Comparison of ENCODE assay signal across 22 cellular contexts in the genomic region with DNA sequence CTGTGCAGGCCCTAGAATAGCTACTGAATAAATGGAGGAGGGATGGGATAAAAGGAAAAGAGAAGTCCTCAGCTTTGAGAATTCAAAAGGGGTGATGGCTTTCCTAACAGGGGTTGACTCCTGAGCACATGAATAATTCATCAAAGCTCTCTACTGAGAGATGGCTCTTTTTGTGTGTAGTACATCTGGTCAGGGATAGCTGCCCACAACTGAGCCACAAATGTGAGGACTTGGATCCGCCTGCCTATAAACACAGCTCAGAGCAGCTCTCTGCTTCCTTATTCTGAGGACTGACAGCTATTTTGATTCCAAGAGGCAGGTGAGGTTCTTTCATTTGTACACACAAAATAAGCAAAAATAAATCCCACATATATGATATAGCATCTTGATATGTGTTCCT.
A peak's percentile ranks its signal among the peaks of the same experiment; 100 is the strongest.
DNase-seq lines count a peak whose midpoint lies in the region; ATAC-seq, FAIRE-seq and TF ChIP-seq lines count a peak whose summit lies in the region.
"Had no signal": no experiment of that assay in that cellular context is flagged by ENCODE, and none has a peak within 500 bp of the region (broad histone marks: within the 10 kb centered on the region; RNA-seq: fewer than 3 reads in every experiment).

No MANE protein-coding gene starts in this region.

- intact Hi-C loops in left colon (cut with DNase I, micrococcal nuclease) (no loop called here), testis (cut with DNase I; ENCODE audit: low total_unique reads) (no loop called here)

- H3K9me3 ChIP-seq in smooth muscle cell (replicated peaks; ENCODE audit: low read depth) (no peaks in the 10 kb centered on the region), testis (no peaks in the 10 kb centered on the region)

- TF ChIP-seq POLR2A in testis (IDR thresholded peaks at IDR 0.05), result no peak

- H3K4me3 ChIP-seq in smooth muscle cell (no peak overlapping the region), testis (no peak overlapping the region)
- H3K4me3 ChIP-seq: BLaER1 treated with 17β-estradiol and CSF1 and Interleukin-3, amounts not matched to agents 10 nM and 100 nM had no signal

- H3F3A ChIP-seq in smooth muscle cell (ENCODE audit: low read depth), result no peaks in the 10 kb centered on the region

- H3K27ac ChIP-seq in smooth muscle cell (ENCODE audit: low read depth) (no peak overlapping the region), testis (no peak overlapping the region)
- H3K27ac ChIP-seq: BLaER1 treated with 17β-estradiol and CSF1 and Interleukin-3, amounts not matched to agents 10 nM and 100 nM had no signal

- no peak overlapping the region for H2AFZ ChIP-seq in smooth muscle cell (ENCODE audit: low read depth)

- no peak overlapping the region for H3K9ac ChIP-seq in smooth muscle cell (ENCODE audit: low read depth)
- H3K9ac ChIP-seq: BLaER1 treated with 17β-estradiol and CSF1 and Interleukin-3, amounts not matched to agents 10 nM and 100 nM had no signal

- WGBS in smooth muscle cell (ENCODE audit: low lambda C conversion rate), result 75% methylated on average over 1 of the region's 1 CpG
- WGBS in testis, 2 donors, result 96 to 100% methylated on average over 1 of the region's 1 CpG

- H3K4me1 ChIP-seq in smooth muscle cell (ENCODE audit: low read depth), result peaks cover 4% of the 10 kb centered on the region
- H3K4me1 ChIP-seq in testis, result peaks cover 14% of the 10 kb centered on the region

- peak; percentile 2 for DNase-seq in G401 (ENCODE audit: low spot score)
- peak; percentile 5 for DNase-seq in cerebellar cortex (ENCODE audit: low spot score)
- no peak for DNase-seq in left colon
- DNase-seq in putamen (ENCODE audit: low spot score), result peak; percentile 45
- no peak for DNase-seq in omental fat pad (ENCODE audit: low spot score)
- no peak for DNase-seq in smooth muscle cell (lab: John Stamatoyannopoulos, UW; ENCODE audit: unreplicated experiment)
- no peak for DNase-seq in GM19239 (ENCODE audit: insufficient read length, low spot score)
- DNase-seq in testis, result no peak
- DNase-seq: CD8-positive, alpha-beta memory T cell; DMS79; GOT3; NCI-H1436; NCI-H2081; NCI-H510A treated with DMSO at 0.1 percent for 48 hours; NCI-H82 had no signal

- no peak overlapping the region for H3K4me2 ChIP-seq in smooth muscle cell
- H3K4me2 ChIP-seq: BLaER1 treated with 17β-estradiol and CSF1 and Interleukin-3, amounts not matched to agents 10 nM and 100 nM had no signal

- ATAC-seq in left colon (peak; percentile 55), omental fat pad (ENCODE audit: low FRiP score) (no peak)
- ATAC-seq: Panc1, Right ventricle myocardium inferior had no signal

- no peak for FAIRE-seq in GM19239 (lab: Jason Lieb, UNC)
- FAIRE-seq: A204.1, D721Med, G401.6, GM18507 had no signal

- no peaks in the 10 kb centered on the region for H3K27me3 ChIP-seq in smooth muscle cell (ENCODE audit: low read depth)
- no peaks in the 10 kb centered on the region for H3K27me3 ChIP-seq in testis
- H3K27me3 ChIP-seq: BLaER1 treated with 17β-estradiol and CSF1 and Interleukin-3, amounts not matched to agents 10 nM and 100 nM had no signal

- in situ Hi-C loops in G401 (cut with HindIII; ENCODE audit: low sequenced_read_pairs), result no loop called here

- no peak for TF ChIP-seq CTCF in omental fat pad (IDR thresholded peaks at IDR 0.05)
- no peak for TF ChIP-seq CTCF in smooth muscle cell (IDR thresholded peaks at IDR 0.05; ENCODE audit: borderline replicate concordance, insufficient read depth, poor library complexity, severe bottlenecking)
- no peak for TF ChIP-seq CTCF in testis (IDR thresholded peaks at IDR 0.05)

- H3K79me2 ChIP-seq in smooth muscle cell (ENCODE audit: low read depth), result peaks cover 4% of the 10 kb centered on the region

- H3K36me3 ChIP-seq in smooth muscle cell (ENCODE audit: low read depth) (no peaks in the 10 kb centered on the region), testis (ENCODE audit: low read depth, missing control alignments) (no peaks in the 10 kb centered on the region)

- no peaks in the 10 kb centered on the region for H4K20me1 ChIP-seq in smooth muscle cell (ENCODE audit: low read depth)

Comparison
In these comparisons a context has a peak if more than half of its experiments do, and no peak if none do; other contexts are left out.
1. DNase-seq: peak in G401 (single experiment), cerebellar cortex (single experiment) and putamen (single experiment); none in left colon (0 of 2), omental fat pad (single experiment), smooth muscle cell (single experiment), GM19239 (single experiment) and testis (single experiment).